ENCODE assay signal across 8 cellular contexts in the genomic region with DNA sequence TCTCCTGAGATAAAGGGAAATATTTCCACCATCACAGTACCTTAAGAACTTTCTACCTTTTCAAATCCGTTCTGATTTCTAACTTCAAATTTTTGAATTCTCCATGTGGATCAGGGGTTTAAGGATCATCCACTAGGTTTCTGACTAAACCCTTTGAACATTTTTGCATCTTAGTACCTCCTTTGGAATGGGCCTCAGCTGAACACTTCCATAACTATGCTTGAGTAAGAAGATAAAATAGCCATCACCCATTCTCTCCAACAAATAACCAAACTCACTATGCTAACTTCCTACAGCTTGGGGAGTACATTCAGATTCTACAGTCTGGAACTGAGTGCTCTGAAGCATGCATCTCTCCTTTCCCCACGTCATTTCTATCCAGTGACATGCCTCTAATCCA. TPM values are rescaled to one million over a fixed set of nuclear protein-coding genes. Genes with fewer than 3 reads are reported as not detected.
DNase-seq lines count a peak whose midpoint lies in the region; ATAC-seq and TF ChIP-seq lines count a peak whose summit lies in the region.

No MANE protein-coding gene starts in this region.

- no peak for TF ChIP-seq POLR2A in heart left ventricle (IDR thresholded peaks at IDR 0.05)
- no peak for TF ChIP-seq POLR2A in upper lobe of left lung (IDR thresholded peaks at IDR 0.05)

- 61 to 73% (median 71%) methylated on average over 2 of the region's 2 CpGs for WGBS in heart left ventricle, 4 donors
- 79 to 88% methylated on average over 2 of the region's 2 CpGs for WGBS in mesodermal cell (ENCODE audit: insufficient coverage in 2 of 2), 2 experiments
- 64 to 70% methylated on average over 2 of the region's 2 CpGs for WGBS in upper lobe of left lung, 2 donors

- intact Hi-C loops in heart left ventricle (cut with DNase I): loop anchor here in 8 of 10 donors (2.0 to 10.0 kb wide), 10 partner anchors 61 to 1201 kb away; partner anchors contain the start of genes CDV3 (in 6 of the 8), SRPRB (in 3 of the 8) and UBA5 (in 3 of the 8)
- intact Hi-C loops in left ventricle myocardium superior (cut with micrococcal nuclease): loop anchor here (5.0 kb wide), 1 partner anchor 849 kb away; the partner anchor contains the start of gene CDV3

- TF ChIP-seq EP300 in upper lobe of left lung (IDR thresholded peaks at IDR 0.05): no peak

- peaks cover 0 to 40% (median 28%) of the 10 kb centered on the region in 12 donors for H3K4me1 ChIP-seq in heart left ventricle
- H3K4me1 ChIP-seq in mesodermal cell (ENCODE audit: control insufficient read depth, insufficient read depth, low read length, poor library complexity, severe bottlenecking): peaks cover 3% of the 10 kb centered on the region
- peaks cover 16 to 35% (median 29%) of the 10 kb centered on the region in 4 donors for H3K4me1 ChIP-seq in upper lobe of left lung

- TF ChIP-seq CTCF in heart left ventricle (IDR thresholded peaks at IDR 0.05) (no peak), astrocyte of the spinal cord (IDR thresholded peaks at IDR 0.05; ENCODE audit: low read depth, low read length) (no peak), upper lobe of left lung (IDR thresholded peaks at IDR 0.05) (no peak)

- H3K27me3 ChIP-seq in heart left ventricle (no peaks in the 10 kb centered on the region), upper lobe of left lung (no peaks in the 10 kb centered on the region)

- H3K4me3 ChIP-seq in heart left ventricle (peak overlapping the region in 10 of 12 donors; percentile 42 to 99 (median 67)), astrocyte of the spinal cord (ENCODE audit: low read depth, low read length) (peak overlapping the region; percentile 69), mesodermal cell (ENCODE audit: extremely low read depth, insufficient read depth, low read length, poor library complexity, severe bottlenecking) (peak overlapping the region; percentile 59), upper lobe of left lung (peak overlapping the region in 3 of 4 donors; percentile 52 to 65 (median 61))

- H3K36me3 ChIP-seq in heart left ventricle (peaks cover 0 to 10% (median 2%) of the 10 kb centered on the region in 9 donors), mesodermal cell (ENCODE audit: control insufficient read depth, insufficient read depth, low read length) (peaks cover 7% of the 10 kb centered on the region), upper lobe of left lung (peaks cover 0 to 3% (median 1%) of the 10 kb centered on the region in 4 donors)

- DNase-seq in heart left ventricle (no peak), left ventricle myocardium superior (no peak), astrocyte of the spinal cord (ENCODE audit: low read depth, low spot score) (peak; percentile 7), upper lobe of left lung (no peak), hepatic stellate cell (ENCODE audit: low spot score) (no peak)

- in situ Hi-C loops in astrocyte of the spinal cord (cut with HindIII; ENCODE audit: low sequenced_read_pairs): no loop called here

- H3K9me3 ChIP-seq in heart left ventricle (no peaks in the 10 kb centered on the region), mesodermal cell (ENCODE audit: control insufficient read depth, low read length) (no peaks in the 10 kb centered on the region), upper lobe of left lung (no peaks in the 10 kb centered on the region)

- ATAC-seq in heart left ventricle: no peak
- ATAC-seq in left ventricle myocardium superior: no peak
- no peak for ATAC-seq in upper lobe of left lung (ENCODE audit: low FRiP score in 2 of 2)
- no peak for ATAC-seq in HG03039 (IDR thresholded peaks at IDR 0.05; ENCODE audit: unreplicated experiment)
- no peak for ATAC-seq in GM19452 (IDR thresholded peaks at IDR 0.05; ENCODE audit: unreplicated experiment)

- H3K27ac ChIP-seq in heart left ventricle (peak overlapping the region in 11 of 12 donors; percentile 68 to 93 (median 86)), mesodermal cell (ENCODE audit: low read depth, low read length, severe bottlenecking) (peak overlapping the region; percentile 73), upper lobe of left lung (peak overlapping the region; percentile 53 to 87 (median 76))

RNA-seq across cellular contexts. Expression of gene NPHP3, which starts 1.3 kb away (rescaled TPM):
- total RNA-seq in heart left ventricle (10 to 100 TPM in 6 of 9 donors, 1 to 10 TPM in 3; 7.6 to 14.7 (median 10.9) TPM), left ventricle myocardium superior (9.2 TPM), upper lobe of left lung (10 to 100 TPM; 21.1 to 78.6 (median 30.7) TPM)
- 10 to 100 TPM in 1 of 2 donors, 1 to 10 TPM in 1; 5.3 to 10.4 TPM for polyA plus RNA-seq in heart left ventricle
- 34.6 TPM for polyA plus RNA-seq in mesodermal cell (2013, experiment 1 of 2)
- 35.9 TPM for polyA plus RNA-seq in mesodermal cell (2013, experiment 2 of 2)
